13 cellular contexts compared by ENCODE assay signal in the genomic region with DNA sequence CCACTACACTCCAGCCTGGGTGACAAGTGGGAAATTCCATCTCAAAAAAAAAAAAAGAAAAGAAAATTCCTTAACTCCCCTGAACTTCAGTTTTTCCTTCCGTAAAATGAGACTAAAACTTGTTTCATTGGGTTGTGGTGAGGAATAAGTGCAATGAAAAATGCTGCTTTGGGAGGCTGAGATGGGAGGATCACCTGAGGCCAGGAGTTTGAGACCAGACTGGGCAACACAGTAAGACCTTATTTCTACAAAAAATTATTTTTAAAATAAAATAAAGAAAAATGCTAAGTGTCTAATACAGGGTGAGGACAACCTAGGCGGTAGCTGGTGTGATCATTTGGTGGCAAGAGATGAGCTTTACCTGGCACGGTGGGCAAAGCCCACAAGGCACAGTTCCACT.
"Had no signal": no experiment of that assay in that cellular context is flagged by ENCODE, and none has a peak within 500 bp of the region (broad histone marks: within the 10 kb centered on the region; RNA-seq: fewer than 3 reads in every experiment).

No MANE protein-coding gene starts in this region.

- H3K36me3 Mint-ChIP-seq: WTC11 had no signal

- H3K27ac Mint-ChIP-seq: activated CD8-positive, alpha-beta T cell treated with anti-CD3 and anti-CD28 coated beads, Interleukin-2, amount 10 ng/mL, durations not matched to agents 7 days and 5 days; activated naive CD8-positive, alpha-beta T cell treated with anti-CD3 and anti-CD28 coated beads, Interleukin-2, amount 10 ng/mL, durations not matched to agents 7 days and 5 days; T-helper 1 cell treated with Interleukin-12 subunit alpha and Interleukin-12 subunit beta and Interleukin-4 antibody, amounts not matched to agents 30 μg/mL and 1 μg/mL, for 36 hours; WTC11 had no signal

- DNase-seq: activated CD4-positive, alpha-beta T cell treated with anti-CD3 and anti-CD28 coated beads, Interleukin-2, amount 50 U/mL, for 4 hours; activated CD4-positive, CD25-positive, alpha-beta regulatory T cell treated with anti-CD3 and anti-CD28 coated beads, Interleukin-2, amount 50 U/mL, for 72 hours; activated CD8-positive, alpha-beta memory T cell treated with anti-CD3 and anti-CD28 coated beads, Interleukin-2, amount 50 U/mL, for 48 hours; activated naive CD4-positive, alpha-beta T cell treated with anti-CD3 and anti-CD28 coated beads, Interleukin-2, amount 50 U/mL, for 16 hours; activated naive CD8-positive, alpha-beta T cell treated with anti-CD3 and anti-CD28 coated beads, Interleukin-2, amount 10 ng/mL, durations not matched to agents 7 days and 5 days; activated T-cell treated with anti-CD3 and anti-CD28 coated beads, Interleukin-2, amount 50 U/mL, for 1 hour; central memory CD4-positive, alpha-beta T cell; NCI-H1048; NCI-H2171 had no signal

- H3K27me3 Mint-ChIP-seq: activated naive CD8-positive, alpha-beta T cell treated with anti-CD3 and anti-CD28 coated beads, Interleukin-2, amount 10 ng/mL, durations not matched to agents 7 days and 5 days had no signal

- FAIRE-seq: bronchial epithelial cell had no signal

- ATAC-seq: activated CD8-positive, alpha-beta T cell treated with anti-CD3 and anti-CD28 coated beads, Interleukin-2, amount 10 ng/mL, durations not matched to agents 7 days and 5 days had no signal

- H3K9me3 Mint-ChIP-seq: activated naive CD8-positive, alpha-beta T cell treated with anti-CD3 and anti-CD28 coated beads, Interleukin-2, amount 10 ng/mL, durations not matched to agents 7 days and 5 days; T-helper 1 cell treated with Interleukin-12 subunit alpha and Interleukin-12 subunit beta and Interleukin-4 antibody, amounts not matched to agents 30 μg/mL and 1 μg/mL, for 36 hours; WTC11 had no signal

- H3K4me3 Mint-ChIP-seq: activated CD8-positive, alpha-beta T cell treated with anti-CD3 and anti-CD28 coated beads, Interleukin-2, amount 10 ng/mL, durations not matched to agents 7 days and 5 days; activated naive CD8-positive, alpha-beta T cell treated with anti-CD3 and anti-CD28 coated beads, Interleukin-2, amount 10 ng/mL, durations not matched to agents 7 days and 5 days; T-helper 1 cell treated with Interleukin-12 subunit alpha and Interleukin-12 subunit beta and Interleukin-4 antibody, amounts not matched to agents 30 μg/mL and 1 μg/mL, for 36 hours; WTC11 had no signal
